ENCODE assay signal across 13 cellular contexts in genomic region chr10:90977162-90977854, GRCh38. TPM values are rescaled to one million over a fixed set of nuclear protein-coding genes. Genes with fewer than 3 reads are reported as not detected.
DNase-seq lines count a peak whose midpoint lies in the region; ATAC-seq, FAIRE-seq and TF ChIP-seq lines count a peak whose summit lies in the region.
"Had no signal": no experiment of that assay in that cellular context is flagged by ENCODE, and none has a peak within 500 bp of the region (broad histone marks: within the 10 kb centered on the region; RNA-seq: fewer than 3 reads in every experiment).

No MANE protein-coding gene starts in this region.

- H3K79me2 ChIP-seq in H1 (ENCODE audit: control insufficient read depth in 1 of 2, insufficient read depth in 2 of 2, low read length in 2 of 2) (no peaks in the 10 kb centered on the region), trophoblast cell (ENCODE audit: control insufficient read depth, insufficient read depth, low read length, poor library complexity) (no peaks in the 10 kb centered on the region)

- H2AFZ ChIP-seq in H1 (ENCODE audit: low read length) (0 out of 2 replicates have a peak overlapping the region, but pooled peaks have one; percentile 6), trophoblast cell (ENCODE audit: insufficient read depth, low read length, poor library complexity) (no peak overlapping the region)

- no peak overlapping the region for H4K8ac ChIP-seq in H1 (ENCODE audit: extremely low read depth, insufficient read depth, low read length)
- H4K8ac ChIP-seq in trophoblast cell (ENCODE audit: low read depth, low read length), result no peak overlapping the region

- H4K91ac ChIP-seq in H1 (replicated peaks; ENCODE audit: insufficient read length, low read length), result no peak overlapping the region
- H4K91ac ChIP-seq in trophoblast cell (ENCODE audit: low read depth, low read length), result no peak overlapping the region

- TF ChIP-seq EP300 in H1 (IDR thresholded peaks at IDR 0.05; ENCODE audit: borderline replicate concordance in 1 of 2, low read depth in 2 of 2, low read length in 2 of 2), result no peak

- H3K27ac ChIP-seq in H1 (ENCODE audit: low read depth, low read length), result no peak overlapping the region
- H3K27ac ChIP-seq in trophoblast cell (ENCODE audit: low read depth, low read length), result no peak overlapping the region

- CTCF ChIA-PET in H1 (lab: Charles Lee; ENCODE audit: partially characterized antibody), result no interaction called here

- no peak overlapping the region for H2BK120ac ChIP-seq in H1 (replicated peaks; ENCODE audit: low read depth, low read length)
- no peak overlapping the region for H2BK120ac ChIP-seq in trophoblast cell (ENCODE audit: insufficient read depth, low read length, poor library complexity)

- no peak overlapping the region for H3K56ac ChIP-seq in H1 (replicated peaks; ENCODE audit: insufficient read length, low read depth, low read length)

- H4K12ac ChIP-seq in trophoblast cell (ENCODE audit: low read depth, low read length), result no peak overlapping the region

- H3K4me3 ChIP-seq in H1 (ENCODE audit: extremely low read depth in 1 of 4, insufficient read depth in 2 of 4, low read depth in 3 of 4, low read length in 4 of 4), result no peak overlapping the region
- no peak overlapping the region for H3K4me3 ChIP-seq in trophoblast cell (ENCODE audit: low read depth, low read length)

- peaks cover 0 to 1% (median 0%) of the 10 kb centered on the region in 4 experiments; a peak in 4 of 7 replicates for H3K27me3 ChIP-seq in H1 (replicated peaks in 1 of 4; ENCODE audit: control insufficient read depth in 3 of 4, extremely low read depth in 1 of 4, insufficient read depth in 3 of 4, low read length in 3 of 4)
- no peaks in the 10 kb centered on the region for H3K27me3 ChIP-seq in trophoblast cell (ENCODE audit: insufficient read depth, low read length)

- WGBS in H1 (ENCODE audit: extremely low coverage in 1 of 2, insufficient coverage in 1 of 2, insufficient read length in 1 of 2, insufficient replicate concordance in 2 of 2, low coverage in 1 of 2, low lambda C conversion rate in 2 of 2, missing lambda C conversion rate in 1 of 2), 2 experiments, result 87% methylated on average over 3 of the region's 3 CpGs; no CpG with 5 or more reads in 1 of the 2 experiments
- no CpG with 5 or more reads among the region's 3 CpGs for WGBS in trophoblast cell (ENCODE audit: extremely low coverage, insufficient coverage, insufficient read length)

- no peak overlapping the region for H3K9ac ChIP-seq in H1 (replicated peaks in 1 of 4; ENCODE audit: extremely low read depth in 1 of 4, low read depth in 3 of 4, low read length in 3 of 4)
- no peak overlapping the region for H3K9ac ChIP-seq in trophoblast cell (ENCODE audit: low read length)

- DNase-seq in H1 (ENCODE audit: low read depth in 1 of 2, low spot score in 2 of 2) (no peak), trophoblast cell (no peak)
- DNase-seq in activated CD8-positive, alpha-beta memory T cell treated with anti-CD3 and anti-CD28 coated beads for 24 hours, result no peak
- DNase-seq: amygdala, COR-L47, NCI-H1930, OCI-M1 had no signal

- H2BK12ac ChIP-seq in H1 (ENCODE audit: low read depth, low read length) (no peak overlapping the region), trophoblast cell (ENCODE audit: low read length) (no peak overlapping the region)

- H4K5ac ChIP-seq in H1 (ENCODE audit: insufficient read length, low read depth, low read length), result no peak overlapping the region

- no peak for TF ChIP-seq CTCF in H1 (IDR thresholded peaks at IDR 0.05; ENCODE audit: control extremely low read depth in 1 of 3, insufficient read depth in 1 of 3, low read depth in 1 of 3, low read length in 3 of 3)

- ATAC-seq in GM18858 (IDR thresholded peaks at IDR 0.05; ENCODE audit: unreplicated experiment) (peak; percentile 53), GM19463 (IDR thresholded peaks at IDR 0.05; ENCODE audit: unreplicated experiment) (peak; percentile 81), HG02981 (IDR thresholded peaks at IDR 0.05; ENCODE audit: unreplicated experiment) (peak; percentile 64), HG03045 (IDR thresholded peaks at IDR 0.05; ENCODE audit: unreplicated experiment) (no peak)

- H2AK5ac ChIP-seq in H1 (ENCODE audit: low read depth, low read length), result no peak overlapping the region
- no peak overlapping the region for H2AK5ac ChIP-seq in trophoblast cell (ENCODE audit: low read length)

- FAIRE-seq in H1 (lab: Jason Lieb, UNC), result no peak

- no peak for TF ChIP-seq RAD21 in H1 (IDR thresholded peaks at IDR 0.05 in 1 of 2, conservative IDR thresholded peaks at IDR 0.05 in 1 of 2; ENCODE audit: low read depth in 2 of 2, low read length in 2 of 2)

- H4K20me1 ChIP-seq in H1 (replicated peaks in 1 of 2; ENCODE audit: control insufficient read depth in 1 of 2, insufficient read depth in 2 of 2, low read length in 2 of 2), result no peaks in the 10 kb centered on the region

- H2BK20ac ChIP-seq in H1 (ENCODE audit: low read length), result no peak overlapping the region

- H3K79me1 ChIP-seq in H1 (ENCODE audit: low read depth, low read length), result no peaks in the 10 kb centered on the region
- no peaks in the 10 kb centered on the region for H3K79me1 ChIP-seq in trophoblast cell (ENCODE audit: low read length)

- H3K9me3 ChIP-seq in H1 (ENCODE audit: insufficient read depth in 2 of 2, low read depth in 1 of 2, low read length in 1 of 2) (no peaks in the 10 kb centered on the region), trophoblast cell (ENCODE audit: insufficient read depth, low read depth, low read length) (peaks cover 2% of the 10 kb centered on the region)

- TF ChIP-seq POLR2A in H1 (IDR thresholded peaks at IDR 0.05; ENCODE audit: control extremely low read depth in 1 of 2, low read depth in 2 of 2, low read length in 2 of 2), result no peak

- H3K23me2 ChIP-seq in H1 (ENCODE audit: low read depth, low read length), result no peaks in the 10 kb centered on the region

- H3K36me3 ChIP-seq in H1 (ENCODE audit: control insufficient read depth in 2 of 4, insufficient read depth in 4 of 4, low read length in 3 of 4) (no peaks in the 10 kb centered on the region), trophoblast cell (ENCODE audit: control insufficient read depth in 1 of 2, insufficient read depth in 2 of 2, low read length in 2 of 2) (no peaks in the 10 kb centered on the region)

- H3K4ac ChIP-seq in H1 (replicated peaks; ENCODE audit: insufficient read length, low read depth, low read length) (no peak overlapping the region), trophoblast cell (ENCODE audit: low read depth, low read length) (no peak overlapping the region)

- H3K14ac ChIP-seq in H1 (ENCODE audit: insufficient read length), result no peak overlapping the region
- H3K14ac ChIP-seq in trophoblast cell (ENCODE audit: low read length), result no peak overlapping the region

- H3K4me2 ChIP-seq in H1 (ENCODE audit: insufficient read depth in 1 of 2, low read depth in 2 of 2, low read length in 2 of 2) (no peak overlapping the region), trophoblast cell (ENCODE audit: low read length) (no peak overlapping the region)

- POLR2A ChIA-PET in H1 (lab: Charles Lee; ENCODE audit: partially characterized antibody), result no interaction called here

- H3K4me1 ChIP-seq in H1 (replicated peaks in 1 of 4; ENCODE audit: control insufficient read depth in 3 of 4, insufficient read depth in 4 of 4, low read length in 3 of 4) (no peaks in the 10 kb centered on the region), trophoblast cell (ENCODE audit: control insufficient read depth in 1 of 2, insufficient read depth in 2 of 2, low read length in 2 of 2) (no peaks in the 10 kb centered on the region)

- H3K23ac ChIP-seq in H1 (ENCODE audit: insufficient read length), result no peak overlapping the region
- no peak overlapping the region for H3K23ac ChIP-seq in trophoblast cell (ENCODE audit: low read length)

- H2BK5ac ChIP-seq in H1 (ENCODE audit: low read depth, low read length) (no peak overlapping the region), trophoblast cell (ENCODE audit: low read depth, low read length, poor library complexity) (no peak overlapping the region)

- H2BK15ac ChIP-seq in H1 (ENCODE audit: low read length), result no peak overlapping the region

- H3K18ac ChIP-seq in H1 (ENCODE audit: extremely low read depth, low read length), result no peak overlapping the region
- H3K18ac ChIP-seq in trophoblast cell (ENCODE audit: low read length), result no peak overlapping the region

TF ChIP-seq in H1, 55 proteins besides CTCF, POLR2A, EP300 and RAD21 (continues in another document):
- TF ChIP-seq SIRT6 (IDR thresholded peaks at IDR 0.05; ENCODE audit: low read length) (no peak), HDAC6 (IDR thresholded peaks at IDR 0.05; ENCODE audit: low read depth, low read length) (no peak), CHD1 (IDR thresholded peaks at IDR 0.05; ENCODE audit: low read depth, low read length) (no peak), JUND (IDR thresholded peaks at IDR 0.05; ENCODE audit: low read length) (no peak), BRCA1 (IDR thresholded peaks at IDR 0.05; ENCODE audit: low read depth, low read length) (no peak), E2F6 (IDR thresholded peaks at IDR 0.05) (no peak), RBBP5 (IDR thresholded peaks at IDR 0.05; ENCODE audit: borderline replicate concordance, low read depth, low read length) (no peak), BCL11A (IDR thresholded peaks at IDR 0.05; ENCODE audit: low read depth in 2 of 2, low read length in 2 of 2) (no peak), SUZ12 (IDR thresholded peaks at IDR 0.05; ENCODE audit: low read length) (no peak), YY1 (IDR thresholded peaks at IDR 0.05; ENCODE audit: low read depth, low read length) (no peak), GTF2F1 (IDR thresholded peaks at IDR 0.05; ENCODE audit: borderline replicate concordance, low read depth, low read length) (no peak), CHD2 (IDR thresholded peaks at IDR 0.05; ENCODE audit: low read length) (no peak), SAP30 (IDR thresholded peaks at IDR 0.05; ENCODE audit: insufficient read depth, insufficient replicate concordance, low read length) (no peak)

RNA-seq across cellular contexts. Expression of gene ANKRD1, which starts 56.4 kb away (rescaled TPM):
- total RNA-seq in H1 (2021; fragmentation: NEBNext Ultra II Directional; extraction: Animal tissue kit (Norgen Biotek cat#: 25700)), result not detected in 2 replicates
- 0.03 and 0.11 TPM in 2 replicates for polyA plus RNA-seq in H1 (2011; rRNA removed)
- polyA plus RNA-seq in H1 (2011; cell fraction: cytosol; rRNA removed), result 0.12 TPM
- 0.26 TPM for polyA plus RNA-seq in H1 (2011; cell fraction: nucleus; rRNA removed)
- 0.09 to 0.62 TPM (median 0.40 TPM) in 4 replicates for polyA plus RNA-seq in H1 (2012, experiment 1 of 2)
- polyA plus RNA-seq in H1 (2012, experiment 2 of 2), result 0.10 TPM
- polyA plus RNA-seq in H1 (2013, experiment 1 of 2), result 0.34 TPM
- 0.42 TPM for polyA plus RNA-seq in H1 (2013, experiment 2 of 2)
- polyA minus RNA-seq in H1 (2011; rRNA and poly(A)+ RNA removed), result 0.12 and 0.44 TPM in 2 replicates
- not detected for polyA minus RNA-seq in H1 (2011; cell fraction: cytosol; rRNA and poly(A)+ RNA removed)
- polyA minus RNA-seq in H1 (2011; cell fraction: nucleus; rRNA and poly(A)+ RNA removed), result not detected
- polyA plus RNA-seq in trophoblast cell (2013), result 319 and 331 TPM in 2 replicates
- polyA plus RNA-seq: IgD-negative memory B cell, neural cell had no signal
